21 cellular contexts compared by ENCODE assay signal in the genomic region with DNA sequence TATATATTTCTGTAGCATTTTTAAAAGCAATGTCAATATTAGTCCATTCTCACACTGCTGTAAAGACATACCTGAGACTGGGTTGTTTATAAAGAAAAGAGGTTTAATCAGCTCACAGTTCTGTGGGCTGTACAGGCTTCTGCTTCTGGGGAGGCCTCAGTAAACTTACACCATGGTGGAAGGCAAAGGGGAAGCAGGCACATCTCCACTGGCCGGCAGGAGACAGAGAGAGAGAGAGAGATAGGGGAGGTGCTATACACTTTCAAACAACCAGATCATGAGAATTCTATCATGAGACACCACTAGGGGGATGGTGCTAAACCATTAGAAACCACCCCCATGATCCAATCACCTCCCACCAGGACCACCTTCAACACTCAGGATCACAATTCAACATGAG. TPM values are rescaled to one million over a fixed set of nuclear protein-coding genes. Genes with fewer than 3 reads are reported as not detected.
DNase-seq lines count a peak whose midpoint lies in the region; ATAC-seq and TF ChIP-seq lines count a peak whose summit lies in the region.
"Had no signal": no experiment of that assay in that cellular context is flagged by ENCODE, and none has a peak within 500 bp of the region (broad histone marks: within the 10 kb centered on the region; RNA-seq: fewer than 3 reads in every experiment).

No MANE protein-coding gene starts in this region.

- DNase-seq in NCI-H82 (lab: John Stamatoyannopoulos, UW) (peak; percentile 28), NCI-H82 treated with DMSO at 0.1 percent for 48 hours (lab: John Stamatoyannopoulos, UW; ENCODE audit: unreplicated experiment) (no peak), ELR (ENCODE audit: low read depth) (peak; percentile 14), PC-3 (no peak), glutamatergic neuron (no peak), H7 (no peak), SK-N-SH (no peak)
- no peak for DNase-seq in effector memory CD8-positive, alpha-beta T cell
- DNase-seq: BE2C; Calu3; MV-4-11; NCI-H1694 treated with DMSO at 0.1 percent for 48 hours; NCI-H774; psoas muscle; Right ventricle myocardium superior; stimulated activated naive CD4-positive, alpha-beta T cell treated with Interleukin-2 at 50 U/mL for 16 hours; T1000 had no signal

- ATAC-seq in PC-3 = no peak; the same call in none of the 2 replicates
- no peak for ATAC-seq in effector memory CD8-positive, alpha-beta T cell (replicated peaks)
- ATAC-seq: activated naive CD4-positive, alpha-beta T cell treated with anti-CD3 and anti-CD28 coated beads, Interleukin-2, amount 50 U/mL, for 72 hours; psoas muscle had no signal

- no peaks in the 10 kb centered on the region for H3K27me3 Mint-ChIP-seq in glutamatergic neuron (ENCODE audit: unreplicated experiment)
- no peaks in the 10 kb centered on the region for H3K27me3 Mint-ChIP-seq in effector memory CD8-positive, alpha-beta T cell

- H3K4me3 ChIP-seq in PC-3 (ENCODE audit: low read length) = no peak overlapping the region
- no peak overlapping the region for H3K4me3 ChIP-seq in H7 (ENCODE audit: insufficient read depth, low read depth, low read length)
- H3K4me3 ChIP-seq in SK-N-SH (ENCODE audit: low read depth in 2 of 2, low read length in 1 of 2) = no peak overlapping the region
- H3K4me3 ChIP-seq: psoas muscle, skin epidermis, tibial nerve had no signal

- intact Hi-C loops in PC-3 (cut with micrococcal nuclease) = no loop called here

- H3K9ac ChIP-seq in PC-3 (ENCODE audit: low read length) = no peak overlapping the region
- H3K9ac ChIP-seq in SK-N-SH = no peak overlapping the region

- no peak overlapping the region for H2AFZ ChIP-seq in PC-3 (ENCODE audit: low read length)
- H2AFZ ChIP-seq in SK-N-SH (ENCODE audit: low read depth) = no peak overlapping the region

- CTCF ChIA-PET in PC-3 (lab: Charles Lee) = no interaction called here
- CTCF ChIA-PET in SK-N-SH (lab: Yijun Ruan, JAX) = interaction anchor here (1.1 kb wide), 1 partner anchor 67 kb away, joined by 3 read pairs; no protein-coding TSS in a partner anchor

- H3K36me3 ChIP-seq in PC-3 (ENCODE audit: low read depth, low read length) = peaks cover 5% of the 10 kb centered on the region
- H3K36me3 ChIP-seq in H7 (replicated peaks; ENCODE audit: control insufficient read depth, insufficient read depth, low read length) = no peaks in the 10 kb centered on the region
- peaks cover 8% of the 10 kb centered on the region in 2 experiments for H3K36me3 ChIP-seq in SK-N-SH (replicated peaks in 1 of 2; ENCODE audit: control insufficient read depth in 1 of 2, insufficient read depth in 2 of 2, low read length in 1 of 2)
- H3K36me3 ChIP-seq: BE2C had no signal

- H3K4me2 ChIP-seq in PC-3 (ENCODE audit: low read length) (no peak overlapping the region), SK-N-SH (no peak overlapping the region)

- TF ChIP-seq CTCF in PC-3 (conservative IDR thresholded peaks at IDR 0.05; ENCODE audit: low read depth, low read length) (peak; percentile 30; the same call in 1 of the 2 replicates), glutamatergic neuron (IDR thresholded peaks at IDR 0.05; ENCODE audit: partially characterized antibody, unreplicated experiment) (peak; percentile 38), SK-N-SH (IDR thresholded peaks at IDR 0.05) (no peak)

- H3K9me3 ChIP-seq in PC-3 (ENCODE audit: low read length) (no peaks in the 10 kb centered on the region), SK-N-SH (no peaks in the 10 kb centered on the region)
- H3K9me3 ChIP-seq: BE2C, neutrophil, psoas muscle had no signal

- no TSS peak for BruUV-seq in PC-3 (replicated peaks; lab: Mats Ljungman, UMichigan)

- peak overlapping the region; percentile 51; the same call in 1 of the 2 replicates for H3K27ac ChIP-seq in PC-3 (ENCODE audit: low read length)
- no peak overlapping the region for H3K27ac ChIP-seq in SK-N-SH (ENCODE audit: low read depth in 2 of 2, low read length in 1 of 2)
- H3K27ac ChIP-seq: neutrophil, psoas muscle, skin epidermis, tibial nerve had no signal

- H4K20me1 ChIP-seq in PC-3 (ENCODE audit: low read length) (no peaks in the 10 kb centered on the region), SK-N-SH (ENCODE audit: insufficient read depth) (no peaks in the 10 kb centered on the region)

- TF ChIP-seq RAD21 in SK-N-SH (IDR thresholded peaks at IDR 0.05; ENCODE audit: low read length) = no peak

- 100% methylated on average over 1 of the region's 1 CpG for WGBS in SK-N-SH (ENCODE audit: low lambda C conversion rate)

- H3K9me2 ChIP-seq in PC-3 (replicated peaks; ENCODE audit: low read length) (no peaks in the 10 kb centered on the region), SK-N-SH (no peaks in the 10 kb centered on the region)

- H3K9me3 Mint-ChIP-seq in glutamatergic neuron (ENCODE audit: unreplicated experiment) = no peaks in the 10 kb centered on the region
- H3K9me3 Mint-ChIP-seq in effector memory CD8-positive, alpha-beta T cell = peaks cover 0 to 2% of the 10 kb centered on the region in 2 donors

- H3K4me3 Mint-ChIP-seq in glutamatergic neuron (ENCODE audit: unreplicated experiment) = no peak overlapping the region
- H3K4me3 Mint-ChIP-seq in effector memory CD8-positive, alpha-beta T cell = no peak overlapping the region

- H3K36me3 Mint-ChIP-seq in glutamatergic neuron (ENCODE audit: unreplicated experiment) = peaks cover 6% of the 10 kb centered on the region
- peaks cover 3% of the 10 kb centered on the region for H3K36me3 Mint-ChIP-seq in effector memory CD8-positive, alpha-beta T cell (ENCODE audit: insufficient read depth)
- H3K36me3 Mint-ChIP-seq: activated naive CD4-positive, alpha-beta T cell treated with anti-CD3 and anti-CD28 coated beads, Interleukin-2, amount 50 U/mL, for 72 hours had no signal

- no peak overlapping the region for H3K27ac Mint-ChIP-seq in glutamatergic neuron (ENCODE audit: unreplicated experiment)
- H3K27ac Mint-ChIP-seq in effector memory CD8-positive, alpha-beta T cell = no peak overlapping the region
- H3K27ac Mint-ChIP-seq: activated naive CD4-positive, alpha-beta T cell treated with anti-CD3 and anti-CD28 coated beads, Interleukin-2, amount 50 U/mL, for 72 hours had no signal

- no peak for TF ChIP-seq EP300 in SK-N-SH (IDR thresholded peaks at IDR 0.05; ENCODE audit: borderline replicate concordance in 1 of 2, low read depth in 1 of 2, low read length in 1 of 2)

- H3F3A ChIP-seq in PC-3 (ENCODE audit: low read length, unreplicated experiment) (no peaks in the 10 kb centered on the region), SK-N-SH (replicated peaks; ENCODE audit: insufficient read depth) (no peaks in the 10 kb centered on the region)

- POLR2A ChIA-PET in PC-3 (lab: Charles Lee; ENCODE audit: unreplicated experiment) (no interaction called here), SK-N-SH (lab: Yijun Ruan, JAX) (no interaction called here)

- H3K79me2 ChIP-seq in PC-3 (ENCODE audit: low read length) (no peaks in the 10 kb centered on the region), SK-N-SH (ENCODE audit: insufficient read depth) (no peaks in the 10 kb centered on the region; the same call in 1 of the 2 replicates)

- H3K4me1 ChIP-seq in PC-3 (ENCODE audit: insufficient read depth, low read length) = peaks cover 17% of the 10 kb centered on the region
- H3K4me1 ChIP-seq in SK-N-SH (ENCODE audit: control insufficient read depth in 1 of 2, insufficient read depth in 2 of 2, low read depth in 1 of 2, low read length in 1 of 2) = no peaks in the 10 kb centered on the region; a peak in 1 of 4 replicates
- H3K4me1 ChIP-seq: BE2C, psoas muscle had no signal

- H3K4me1 Mint-ChIP-seq in glutamatergic neuron (ENCODE audit: low read depth, unreplicated experiment) = no peaks in the 10 kb centered on the region
- H3K4me1 Mint-ChIP-seq in effector memory CD8-positive, alpha-beta T cell (ENCODE audit: low read depth in 2 of 2) = no peaks in the 10 kb centered on the region

- no peaks in the 10 kb centered on the region for H3K27me3 ChIP-seq in PC-3 (ENCODE audit: low read length)
- H3K27me3 ChIP-seq in H7 (ENCODE audit: control insufficient read depth, insufficient read depth, low read length) = no peaks in the 10 kb centered on the region
- H3K27me3 ChIP-seq in SK-N-SH (ENCODE audit: insufficient read depth) = no peaks in the 10 kb centered on the region
- H3K27me3 ChIP-seq: BE2C, neutrophil, tibial nerve had no signal

TF ChIP-seq in SK-N-SH, 30 proteins besides CTCF, POLR2A, EP300 and RAD21 (continues in another document):
- TF ChIP-seq, protein P1, sequence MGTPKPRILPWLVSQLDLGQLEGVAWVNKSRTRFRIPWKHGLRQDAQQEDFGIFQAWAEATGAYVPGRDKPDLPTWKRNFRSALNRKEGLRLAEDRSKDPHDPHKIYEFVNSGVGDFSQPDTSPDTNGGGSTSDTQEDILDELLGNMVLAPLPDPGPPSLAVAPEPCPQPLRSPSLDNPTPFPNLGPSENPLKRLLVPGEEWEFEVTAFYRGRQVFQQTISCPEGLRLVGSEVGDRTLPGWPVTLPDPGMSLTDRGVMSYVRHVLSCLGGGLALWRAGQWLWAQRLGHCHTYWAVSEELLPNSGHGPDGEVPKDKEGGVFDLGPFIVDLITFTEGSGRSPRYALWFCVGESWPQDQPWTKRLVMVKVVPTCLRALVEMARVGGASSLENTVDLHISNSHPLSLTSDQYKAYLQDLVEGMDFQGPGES (IDR thresholded peaks at IDR 0.05; ENCODE audit: low read depth, low read length) = no peak
- TF ChIP-seq, protein P2, sequence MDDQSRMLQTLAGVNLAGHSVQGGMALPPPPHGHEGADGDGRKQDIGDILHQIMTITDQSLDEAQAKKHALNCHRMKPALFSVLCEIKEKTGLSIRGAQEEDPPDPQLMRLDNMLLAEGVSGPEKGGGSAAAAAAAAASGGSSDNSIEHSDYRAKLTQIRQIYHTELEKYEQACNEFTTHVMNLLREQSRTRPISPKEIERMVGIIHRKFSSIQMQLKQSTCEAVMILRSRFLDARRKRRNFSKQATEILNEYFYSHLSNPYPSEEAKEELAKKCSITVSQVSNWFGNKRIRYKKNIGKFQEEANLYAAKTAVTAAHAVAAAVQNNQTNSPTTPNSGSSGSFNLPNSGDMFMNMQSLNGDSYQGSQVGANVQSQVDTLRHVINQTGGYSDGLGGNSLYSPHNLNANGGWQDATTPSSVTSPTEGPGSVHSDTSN (IDR thresholded peaks at IDR 0.05) = no peak
- no peak for TF ChIP-seq RFX5 (IDR thresholded peaks at IDR 0.05; ENCODE audit: low read length)
- no peak for TF ChIP-seq FOXM1 (IDR thresholded peaks at IDR 0.05; ENCODE audit: low read depth)
- no peak for TF ChIP-seq JUND (IDR thresholded peaks at IDR 0.05)

RNA-seq across cellular contexts. Expression of a gene that starts 43.1 kb away (rescaled TPM):
- 54.4 and 96.1 TPM in 2 replicates for total RNA-seq in PC-3 (2014; rRNA removed)
- 68.4 TPM for total RNA-seq in glutamatergic neuron (ENCODE audit: unreplicated experiment)
- 11.2 and 12.6 TPM in 2 replicates for total RNA-seq in H7 (2014; rRNA removed; shearing (Covaris generic))
- 75.3 and 85.5 TPM in 2 replicates for polyA plus RNA-seq in SK-N-SH (2012; rRNA removed)
- polyA plus RNA-seq in SK-N-SH (2012; cell fraction: cytosol; rRNA removed) = 117 and 141 TPM in 2 replicates
- polyA plus RNA-seq in SK-N-SH (2012; cell fraction: nucleus; rRNA removed) = 22.3 and 30.6 TPM in 2 replicates

Comparison
In these comparisons a context has a peak if more than half of its experiments do, and no peak if none do; other contexts are left out.
1. DNase-seq: peak in NCI-H82 (single experiment) and ELR (single experiment); none in NCI-H82 treated with DMSO at 0.1 percent for 48 hours (single experiment), PC-3 (single experiment), glutamatergic neuron (single experiment), H7 (single experiment), effector memory CD8-positive, alpha-beta T cell (0 of 3) and SK-N-SH (single experiment).